Comparison of ENCODE assay signal across 23 cellular contexts in genomic region chr1:194618101-194618500, GRCh38.
"Had no signal": no experiment of that assay in that cellular context is flagged by ENCODE, and none has a peak within 500 bp of the region (broad histone marks: within the 10 kb centered on the region; RNA-seq: fewer than 3 reads in every experiment).

No MANE protein-coding gene starts in this region.

- H3K9ac ChIP-seq: neural progenitor cell had no signal

- H3K27ac ChIP-seq: heart left ventricle, left lung, neural progenitor cell, ovary, psoas muscle, sigmoid colon, stomach, thyroid gland had no signal

- H3K36me3 ChIP-seq: heart left ventricle, left lung, neural progenitor cell, ovary, sigmoid colon, stomach, thyroid gland had no signal

- H3K4me2 ChIP-seq: neural progenitor cell had no signal

- H3K9me3 ChIP-seq: ovary, thyroid gland had no signal

- H3K4me3 ChIP-seq: heart left ventricle, left lung, neural progenitor cell, ovary, psoas muscle, sigmoid colon, stomach, thyroid gland had no signal

- H3K27me3 ChIP-seq: heart left ventricle, left lung, neural progenitor cell, ovary, sigmoid colon, stomach, thyroid gland had no signal

- H2AFZ ChIP-seq: neural progenitor cell had no signal

- DNase-seq: cerebellar nuclear complex; cortex of kidney; effector memory CD8-positive, alpha-beta T cell; heart left ventricle; hypothalamus; immature natural killer cell; left cardiac atrium; left lung; mesendoderm; midbrain; naive thymus-derived CD4-positive, alpha-beta T cell; occipital lobe; ovary; posterior cingulate gyrus; psoas muscle; right cardiac atrium; sigmoid colon; stimulated activated CD4-positive, alpha-beta T cell treated with anti-CD3 and anti-CD28 coated beads, Interleukin-2, amount 100 ng/mL, for 24 hours; stimulated activated CD4-positive, alpha-beta T cell treated with anti-CD3 and anti-CD28 coated beads, Interleukin-4, amount 100 ng/mL, for 24 hours; stimulated activated naive CD4-positive, alpha-beta T cell treated with Interleukin-2 at 50 U/mL for 16 hours; stomach; thyroid gland had no signal
